Comparison of ENCODE assay signal across 9 cellular contexts in the genomic region with DNA sequence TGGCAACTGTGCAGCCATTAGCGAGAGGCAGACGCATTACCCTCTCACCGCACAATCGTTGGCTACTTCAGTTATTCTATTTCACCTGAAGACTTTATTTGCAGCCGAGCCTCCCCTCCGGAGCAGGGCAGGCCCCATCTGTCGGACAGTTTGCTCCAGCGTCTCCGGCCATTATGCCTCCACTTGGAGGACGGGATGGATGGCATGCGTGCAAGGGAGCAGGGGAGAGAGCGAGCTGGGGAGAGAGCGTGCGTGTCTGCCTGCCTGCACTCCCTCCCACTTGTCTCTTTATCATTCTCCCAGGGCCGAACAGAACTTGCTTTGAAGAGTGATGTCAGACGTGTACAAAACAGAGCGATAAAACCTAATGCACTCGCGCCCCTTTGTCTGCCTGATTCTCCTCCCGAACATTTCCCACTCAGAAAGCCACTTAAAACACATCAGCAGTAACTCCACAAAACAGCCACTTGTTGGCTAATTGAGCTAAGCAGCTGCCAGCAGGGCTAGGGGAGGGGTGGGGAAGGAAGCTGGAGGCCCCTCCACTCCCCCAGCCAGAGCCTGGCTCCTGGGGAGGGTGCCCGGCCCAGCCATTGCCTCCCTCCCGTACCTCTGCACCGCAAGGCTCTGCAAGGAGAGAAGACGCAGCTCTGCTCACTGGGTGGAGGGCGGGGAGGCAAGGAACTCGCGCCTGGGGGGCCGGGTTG. TPM values are rescaled to one million over a fixed set of nuclear protein-coding genes. Genes with fewer than 3 reads are reported as not detected.
A peak's percentile ranks its signal among the peaks of the same experiment; 100 is the strongest.
DNase-seq lines count a peak whose midpoint lies in the region; ATAC-seq and TF ChIP-seq lines count a peak whose summit lies in the region.
"Had no signal": no experiment of that assay in that cellular context is flagged by ENCODE, and none has a peak within 500 bp of the region (broad histone marks: within the 10 kb centered on the region; RNA-seq: fewer than 3 reads in every experiment).

No MANE protein-coding gene starts in this region.

- no peaks in the 10 kb centered on the region for H3K36me3 ChIP-seq in mucosa of descending colon (ENCODE audit: low read depth)

- H3K27ac Mint-ChIP-seq in activated T-helper 2 cell treated with anti-CD3 and anti-CD28 coated beads, Interferon-gamma antibody, Interleukin-2, Interleukin-4, amounts not matched to agents 10 μg/mL and 5 μg/mL and 100 μg/mL, durations not matched to agents 14 hours and 24 hours and 36 hours, result no peak overlapping the region
- H3K27ac Mint-ChIP-seq in naive thymus-derived CD8-positive, alpha-beta T cell, result no peak overlapping the region
- H3K27ac Mint-ChIP-seq: activated naive CD4-positive, alpha-beta T cell treated with anti-CD3 and anti-CD28 coated beads, Interleukin-2, amount 50 U/mL, for 24 hours had no signal

- no peaks in the 10 kb centered on the region for H3K9me3 ChIP-seq in mucosa of descending colon

- POLR2A ChIA-PET in naive thymus-derived CD8-positive, alpha-beta T cell (lab: Charles Lee), result interaction anchor here (0.6 kb wide), 1 partner anchor 79 kb away, joined by 3 read pairs; no protein-coding TSS in a partner anchor

- DNase-seq in DMS53 (lab: John Stamatoyannopoulos, UW), result peak; percentile 76
- DNase-seq in NCI-H2107 treated with DMSO at 0.1 percent for 48 hours (lab: John Stamatoyannopoulos, UW; ENCODE audit: unreplicated experiment), result peak; percentile 98
- peak in 4 of 10 donors; percentile 22 to 63 (median 42) for DNase-seq in dorsolateral prefrontal cortex
- DNase-seq in mucosa of descending colon, result no peak
- DNase-seq in activated T-helper 2 cell treated with anti-CD3 and anti-CD28 coated beads, Interferon-gamma antibody, Interleukin-2, Interleukin-4, amounts not matched to agents 10 μg/mL and 5 μg/mL and 100 μg/mL, durations not matched to agents 14 hours and 24 hours and 36 hours (ENCODE audit: low spot score), result no peak
- DNase-seq in naive thymus-derived CD8-positive, alpha-beta T cell, result no peak

- peaks cover 0 to 48% (median 10%) of the 10 kb centered on the region in 45 donors for H3K27me3 ChIP-seq in dorsolateral prefrontal cortex

- H3K9me3 Mint-ChIP-seq in activated T-helper 2 cell treated with anti-CD3 and anti-CD28 coated beads, Interferon-gamma antibody, Interleukin-2, Interleukin-4, amounts not matched to agents 10 μg/mL and 5 μg/mL and 100 μg/mL, durations not matched to agents 14 hours and 24 hours and 36 hours, result no peaks in the 10 kb centered on the region
- no peaks in the 10 kb centered on the region for H3K9me3 Mint-ChIP-seq in naive thymus-derived CD8-positive, alpha-beta T cell
- H3K9me3 Mint-ChIP-seq: activated naive CD4-positive, alpha-beta T cell treated with anti-CD3 and anti-CD28 coated beads, Interleukin-2, amount 50 U/mL, for 24 hours had no signal

- peak overlapping the region; percentile 18 to 65 (median 45) for H3K4me3 ChIP-seq in dorsolateral prefrontal cortex
- H3K4me3 ChIP-seq in mucosa of descending colon, result no peak overlapping the region

- intact Hi-C loops in dorsolateral prefrontal cortex (cut with DNase I), result no loop called here
- intact Hi-C loops in mucosa of descending colon (cut with DNase I, micrococcal nuclease), result no loop called here
- intact Hi-C loops in activated T-helper 2 cell treated with anti-CD3 and anti-CD28 coated beads, Interferon-gamma antibody, Interleukin-2, Interleukin-4, amounts not matched to agents 10 μg/mL and 5 μg/mL and 100 μg/mL, durations not matched to agents 14 hours and 24 hours and 36 hours (cut with micrococcal nuclease), result no loop called here

- H3K4me3 Mint-ChIP-seq in activated T-helper 2 cell treated with anti-CD3 and anti-CD28 coated beads, Interferon-gamma antibody, Interleukin-2, Interleukin-4, amounts not matched to agents 10 μg/mL and 5 μg/mL and 100 μg/mL, durations not matched to agents 14 hours and 24 hours and 36 hours (ENCODE audit: low read depth), result no peak overlapping the region
- peak overlapping the region in 2 of 10 donors; percentile 11 to 25 for H3K4me3 Mint-ChIP-seq in naive thymus-derived CD8-positive, alpha-beta T cell
- H3K4me3 Mint-ChIP-seq: activated naive CD4-positive, alpha-beta T cell treated with anti-CD3 and anti-CD28 coated beads, Interleukin-2, amount 50 U/mL, for 24 hours had no signal

- peaks cover 50% of the 10 kb centered on the region for H3K27me3 Mint-ChIP-seq in activated T-helper 2 cell treated with anti-CD3 and anti-CD28 coated beads, Interferon-gamma antibody, Interleukin-2, Interleukin-4, amounts not matched to agents 10 μg/mL and 5 μg/mL and 100 μg/mL, durations not matched to agents 14 hours and 24 hours and 36 hours (ENCODE audit: low read depth)
- peaks cover 31 to 81% (median 48%) of the 10 kb centered on the region in 5 donors for H3K27me3 Mint-ChIP-seq in naive thymus-derived CD8-positive, alpha-beta T cell

- no peak for TF ChIP-seq CTCF in dorsolateral prefrontal cortex (IDR thresholded peaks at IDR 0.05 in 54 of 56, conservative IDR thresholded peaks at IDR 0.05 in 2 of 56; ENCODE audit: low read depth in 1 of 56, partially characterized antibody in 56 of 56)
- no peak for TF ChIP-seq CTCF in mucosa of descending colon (IDR thresholded peaks at IDR 0.05)

- no peaks in the 10 kb centered on the region for H3K4me1 ChIP-seq in mucosa of descending colon (ENCODE audit: low read depth)

- no peaks in the 10 kb centered on the region for H3K36me3 Mint-ChIP-seq in activated T-helper 2 cell treated with anti-CD3 and anti-CD28 coated beads, Interferon-gamma antibody, Interleukin-2, Interleukin-4, amounts not matched to agents 10 μg/mL and 5 μg/mL and 100 μg/mL, durations not matched to agents 14 hours and 24 hours and 36 hours (ENCODE audit: low read depth)
- H3K36me3 Mint-ChIP-seq in naive thymus-derived CD8-positive, alpha-beta T cell, result peaks cover 0 to 5% (median 0%) of the 10 kb centered on the region in 3 donors
- H3K36me3 Mint-ChIP-seq: activated naive CD4-positive, alpha-beta T cell treated with anti-CD3 and anti-CD28 coated beads, Interleukin-2, amount 50 U/mL, for 24 hours had no signal

- peaks cover 4% of the 10 kb centered on the region for H3K4me1 Mint-ChIP-seq in activated T-helper 2 cell treated with anti-CD3 and anti-CD28 coated beads, Interferon-gamma antibody, Interleukin-2, Interleukin-4, amounts not matched to agents 10 μg/mL and 5 μg/mL and 100 μg/mL, durations not matched to agents 14 hours and 24 hours and 36 hours (ENCODE audit: low read depth)
- H3K4me1 Mint-ChIP-seq in naive thymus-derived CD8-positive, alpha-beta T cell, result peaks cover 10 to 25% (median 15%) of the 10 kb centered on the region in 4 donors

- ATAC-seq in mucosa of descending colon (peak; percentile 10), GM19455 (IDR thresholded peaks at IDR 0.05; ENCODE audit: unreplicated experiment) (no peak), HG02571 (IDR thresholded peaks at IDR 0.05; ENCODE audit: unreplicated experiment) (no peak)
- no peak for ATAC-seq in naive thymus-derived CD8-positive, alpha-beta T cell

- H3K27ac ChIP-seq in dorsolateral prefrontal cortex, result no peak overlapping the region

RNA-seq across cellular contexts. Expression of a gene that starts 43.4 kb away (rescaled TPM):
- total RNA-seq in dorsolateral prefrontal cortex (10 to 100 TPM; 35.8 to 75.5 (median 54.0) TPM), mucosa of descending colon (10 to 100 TPM; 36.5 to 56.5 (median 43.3) TPM)
- 46.9 and 50.6 TPM in 2 replicates for total RNA-seq in activated T-helper 2 cell treated with anti-CD3 and anti-CD28 coated beads, Interferon-gamma antibody, Interleukin-2, Interleukin-4, amounts not matched to agents 10 μg/mL and 5 μg/mL and 100 μg/mL, durations not matched to agents 14 hours and 24 hours and 36 hours
- 10 to 100 TPM; 46.1 to 51.6 TPM for total RNA-seq in naive thymus-derived CD8-positive, alpha-beta T cell
- 10 to 100 TPM; 27.4 to 34.9 (median 28.7) TPM for polyA plus RNA-seq in naive thymus-derived CD8-positive, alpha-beta T cell

Comparison
In these comparisons a context has a peak if more than half of its experiments do, and no peak if none do; other contexts are left out.
1. DNase-seq: peak in DMS53 (single experiment) and NCI-H2107 treated with DMSO at 0.1 percent for 48 hours (single experiment); none in mucosa of descending colon (0 of 3), activated T-helper 2 cell treated with anti-CD3 and anti-CD28 coated beads, Interferon-gamma antibody, Interleukin-2, Interleukin-4, amounts not matched to agents 10 μg/mL and 5 μg/mL and 100 μg/mL, durations not matched to agents 14 hours and 24 hours and 36 hours (single experiment) and naive thymus-derived CD8-positive, alpha-beta T cell (0 of 10).